ENCODE assay signal across 18 cellular contexts in genomic region chr1:226305184-226305583, GRCh38. TPM values are rescaled to one million over a fixed set of nuclear protein-coding genes. Genes with fewer than 3 reads are reported as not detected.
DNase-seq lines count a peak whose midpoint lies in the region; ATAC-seq and TF ChIP-seq lines count a peak whose summit lies in the region.
"Had no signal": no experiment of that assay in that cellular context is flagged by ENCODE, and none has a peak within 500 bp of the region (broad histone marks: within the 10 kb centered on the region; RNA-seq: fewer than 3 reads in every experiment).

No MANE protein-coding gene starts in this region.

- no peak for TF ChIP-seq CTCF in left ventricle myocardium inferior (IDR thresholded peaks at IDR 0.05; ENCODE audit: borderline replicate concordance)
- no peak for TF ChIP-seq CTCF in OCI-LY1 (IDR thresholded peaks at IDR 0.05; ENCODE audit: low read length)

- H3F3A ChIP-seq in OCI-LY1 (ENCODE audit: insufficient read depth, low read length) = peaks cover 6% of the 10 kb centered on the region; the same call in 1 of the 2 replicates

- H3K9me3 ChIP-seq in left ventricle myocardium inferior (replicated peaks) = no peaks in the 10 kb centered on the region
- H3K9me3 ChIP-seq in OCI-LY1 (ENCODE audit: low read length) = no peaks in the 10 kb centered on the region
- no peaks in the 10 kb centered on the region for H3K9me3 ChIP-seq in iPS-20b (ENCODE audit: insufficient read depth, low read depth, low read length)
- H3K9me3 ChIP-seq: A549, SJSA1 had no signal

- H3K27me3 ChIP-seq in left ventricle myocardium inferior (ENCODE audit: low read depth) = no peaks in the 10 kb centered on the region
- no peaks in the 10 kb centered on the region for H3K27me3 ChIP-seq in OCI-LY1 (ENCODE audit: insufficient read depth, low read length)
- H3K27me3 ChIP-seq in iPS-20b (ENCODE audit: insufficient read depth, low read length) = peaks cover 6% of the 10 kb centered on the region
- H3K27me3 ChIP-seq: SJSA1 had no signal

- no peak overlapping the region for H2AFZ ChIP-seq in OCI-LY1 (ENCODE audit: low read length)

- H3K27ac ChIP-seq in left ventricle myocardium inferior (replicated peaks) = peak overlapping the region; percentile 95
- peak overlapping the region; percentile 72 for H3K27ac ChIP-seq in OCI-LY1 (ENCODE audit: low read depth, low read length, poor library complexity, severe bottlenecking)
- no peak overlapping the region for H3K27ac ChIP-seq in iPS-20b (ENCODE audit: low read length)
- H3K27ac ChIP-seq: A549, SJSA1 had no signal

- peaks cover 3% of the 10 kb centered on the region for H3K36me3 ChIP-seq in left ventricle myocardium inferior
- H3K36me3 ChIP-seq in OCI-LY1 (ENCODE audit: insufficient read depth, low read length) = peaks cover 5% of the 10 kb centered on the region; the same call in 1 of the 2 replicates
- 0 out of 2 replicates have a peak, but pooled peaks cover 3% of the 10 kb centered on the region for H3K36me3 ChIP-seq in iPS-20b (ENCODE audit: insufficient read depth, low read depth, low read length)

- peak overlapping the region; percentile 38; the same call in 1 of the 2 replicates for H3K4me2 ChIP-seq in OCI-LY1 (ENCODE audit: low read length)
- H3K4me2 ChIP-seq: A549 had no signal

- H3K4me1 ChIP-seq in left ventricle myocardium inferior (peaks cover 63% of the 10 kb centered on the region), OCI-LY1 (ENCODE audit: insufficient read depth, low read length, severe bottlenecking) (peaks cover 80% of the 10 kb centered on the region), iPS-20b (ENCODE audit: insufficient read depth, low read length) (peaks cover 33% of the 10 kb centered on the region)

- H3K9me2 ChIP-seq in OCI-LY1 (ENCODE audit: low read depth, low read length) = no peaks in the 10 kb centered on the region

- no peak overlapping the region for H3K4me3 ChIP-seq in left ventricle myocardium inferior
- no peak overlapping the region for H3K4me3 ChIP-seq in OCI-LY1 (ENCODE audit: low read depth, low read length, poor library complexity, severe bottlenecking)
- H3K4me3 ChIP-seq in iPS-20b (ENCODE audit: low read length) = 0 out of 2 replicates have a peak overlapping the region, but pooled peaks have one; percentile 7
- H3K4me3 ChIP-seq: A549, SJSA1 had no signal

- H3K9ac ChIP-seq in OCI-LY1 (ENCODE audit: low read length) (peak overlapping the region; percentile 36; the same call in 1 of the 2 replicates), iPS-20b (ENCODE audit: low read depth, low read length) (no peak overlapping the region; the same call in 1 of the 2 replicates)

- in situ Hi-C loops in ACHN (cut with HindIII; ENCODE audit: low pct_ligation_motif_present, low pct_unique_long_range_greater_than_20kb, low sequenced_read_pairs) = no loop called here

- intact Hi-C loops in left ventricle myocardium inferior (cut with micrococcal nuclease) = no loop called here
- intact Hi-C loops in cardiac septum (cut with DNase I) = no loop called here

- peaks cover 80% of the 10 kb centered on the region for H3K79me2 ChIP-seq in OCI-LY1 (ENCODE audit: insufficient read depth, low read length)

- no peak for ATAC-seq in HG03342 (IDR thresholded peaks at IDR 0.05; ENCODE audit: unreplicated experiment)
- ATAC-seq: A549, Right ventricle myocardium inferior had no signal

- DNase-seq in left ventricle myocardium inferior (no peak), cardiac septum (ENCODE audit: low spot score) (no peak), ACHN (no peak), NCI-H82 (lab: John Stamatoyannopoulos, UW) (no peak), iPS-NIHi11 (ENCODE audit: low spot score) (no peak)
- DNase-seq: CD4-positive, CD25-positive, alpha-beta regulatory T cell; HCEC 1CT; NCI-H1417; NCI-H1694 treated with DMSO at 0.1 percent for 48 hours; NCI-H510A; NCI-H748 treated with DMSO at 0.1 percent for 48 hours; OCI-M1 had no signal

- H4K20me1 ChIP-seq in OCI-LY1 (ENCODE audit: insufficient read depth, low read length) = no peaks in the 10 kb centered on the region

RNA-seq across cellular contexts. Expression of gene LIN9, which starts 3.8 kb away (rescaled TPM):
- total RNA-seq in left ventricle myocardium inferior (19.5 TPM), cardiac septum (13.1 TPM)
